Comparison of ENCODE assay signal across 19 cellular contexts in the genomic region with DNA sequence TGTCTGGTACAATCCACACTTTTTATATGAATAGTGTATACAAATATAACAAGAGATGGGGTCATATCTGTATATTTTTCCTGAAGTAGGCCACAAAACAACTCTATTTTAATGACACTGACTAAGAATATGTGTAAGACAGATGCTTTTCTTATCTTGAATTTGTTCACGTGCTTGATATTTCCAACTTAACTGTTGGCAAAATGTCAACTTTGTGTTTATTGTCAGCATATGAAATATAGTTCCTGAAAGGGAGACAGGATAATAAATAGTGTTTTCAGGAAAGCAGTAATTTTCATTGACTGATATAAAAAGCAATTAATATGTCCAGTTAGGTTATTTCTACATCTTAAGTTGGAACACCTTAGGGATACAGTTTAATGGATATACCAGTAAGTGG. TPM values are rescaled to one million over a fixed set of nuclear protein-coding genes. Genes with fewer than 3 reads are reported as not detected.
"Had no signal": no experiment of that assay in that cellular context is flagged by ENCODE, and none has a peak within 500 bp of the region (broad histone marks: within the 10 kb centered on the region; RNA-seq: fewer than 3 reads in every experiment).

No MANE protein-coding gene starts in this region.

- H3K4me1 Mint-ChIP-seq: natural killer cell, neural crest cell had no signal

- H3K27ac ChIP-seq: esophagus squamous epithelium, heart right ventricle, ovary, stomach, transverse colon had no signal

- DNase-seq: effector memory CD8-positive, alpha-beta T cell; esophagus squamous epithelium; heart right ventricle; hypothalamus; kidney glomerular epithelial cell; natural killer cell; ovary; right cardiac atrium; small intestine; stimulated activated CD4-positive, alpha-beta T cell treated with anti-CD3 and anti-CD28 coated beads, Interleukin-12 subunit alpha, Interleukin-12 subunit beta, amount 100 ng/mL, for 4 hours; stimulated activated naive CD4-positive, alpha-beta T cell; stomach; substantia nigra; transverse colon had no signal

- FAIRE-seq: islet of Langerhans, small intestine had no signal

- H3K9me3 Mint-ChIP-seq: neural crest cell had no signal

- H3K27me3 Mint-ChIP-seq: effector memory CD8-positive, alpha-beta T cell had no signal

- H3K27ac Mint-ChIP-seq: effector memory CD8-positive, alpha-beta T cell; natural killer cell had no signal

- H3K4me3 Mint-ChIP-seq: effector memory CD8-positive, alpha-beta T cell; natural killer cell; neural crest cell had no signal

- H3K4me3 ChIP-seq: esophagus squamous epithelium, heart right ventricle, ovary, stomach, thoracic aorta, transverse colon had no signal

RNA-seq across cellular contexts. Expression of a gene that starts 27.8 kb away (rescaled TPM):
- total RNA-seq: left lobe of liver, myocyte, natural killer cell had no signal
